In genomic region chr6:158018851-158019361, GRCh38 we compare ENCODE assay signal across 11 cellular contexts. TPM values are rescaled to one million over a fixed set of nuclear protein-coding genes. Genes with fewer than 3 reads are reported as not detected.
DNase-seq lines count a peak whose midpoint lies in the region; TF ChIP-seq lines count a peak whose summit lies in the region.
"Had no signal": no experiment of that assay in that cellular context is flagged by ENCODE, and none has a peak within 500 bp of the region (broad histone marks: within the 10 kb centered on the region; RNA-seq: fewer than 3 reads in every experiment).

No MANE protein-coding gene starts in this region.

- in situ Hi-C loops in mammary epithelial cell (cut with MboI; ENCODE audit: low sequenced_read_pairs in 2 of 2): no loop called here
- in situ Hi-C loops in brain microvascular endothelial cell (cut with HindIII; ENCODE audit: low pct_ligation_motif_present, low sequenced_read_pairs): no loop called here

- POLR2A ChIA-PET in MCF 10A (lab: Yijun Ruan, JAX): no interaction called here

- H4K20me1 ChIP-seq in mammary epithelial cell (ENCODE audit: insufficient read depth, low read length) (no peaks in the 10 kb centered on the region), hepatocyte (ENCODE audit: insufficient read depth, poor library complexity, severe bottlenecking) (no peaks in the 10 kb centered on the region)

- no peak for TF ChIP-seq CTCF in MCF 10A (IDR thresholded peaks at IDR 0.05; ENCODE audit: unreplicated experiment)
- TF ChIP-seq CTCF in mammary epithelial cell (conservative IDR thresholded peaks at IDR 0.05 in 1 of 2, IDR thresholded peaks at IDR 0.05 in 1 of 2; ENCODE audit: extremely low read depth in 1 of 2, insufficient read depth in 1 of 2, low read depth in 1 of 2, low read length in 2 of 2): no peak
- TF ChIP-seq CTCF in brain microvascular endothelial cell (IDR thresholded peaks at IDR 0.05; ENCODE audit: low read depth, low read length, missing control alignments): no peak
- TF ChIP-seq CTCF in hepatocyte (IDR thresholded peaks at IDR 0.05; ENCODE audit: poor library complexity): no peak
- TF ChIP-seq CTCF in tibial artery (IDR thresholded peaks at IDR 0.05): no peak

- H3K4me1 ChIP-seq in mammary epithelial cell (ENCODE audit: insufficient read depth, low read length) (no peaks in the 10 kb centered on the region), hepatocyte (ENCODE audit: insufficient read depth) (no peaks in the 10 kb centered on the region), tibial artery (peaks cover 0 to 22% (median 16%) of the 10 kb centered on the region in 4 donors)

- BruUV-seq in MCF 10A (replicated peaks; lab: Mats Ljungman, UMichigan): no TSS peak
- no TSS peak for BruUV-seq in mammary epithelial cell (replicated peaks; lab: Mats Ljungman, UMichigan)

- CTCF ChIA-PET in MCF 10A (lab: Yijun Ruan, JAX): interaction anchor here (0.7 kb wide), 1 partner anchor 41 kb away, joined by 3 read pairs; no protein-coding TSS in a partner anchor
- CTCF ChIA-PET in mammary epithelial cell (lab: Charles Lee; ENCODE audit: low non-redundant PET): no interaction called here

- 93% methylated on average over 14 of the region's 15 CpGs for WGBS in mammary epithelial cell (ENCODE audit: low coverage, missing lambda C conversion rate)
- WGBS in hepatocyte (ENCODE audit: low lambda C conversion rate, missing lambda C conversion rate): 89% methylated on average over 15 of the region's 15 CpGs

- no peak overlapping the region for H3K27ac Mint-ChIP-seq in MCF 10A (ENCODE audit: low read depth, unreplicated experiment)
- H3K27ac Mint-ChIP-seq: natural killer cell had no signal

- H3K9me2 ChIP-seq in hepatocyte (replicated peaks; ENCODE audit: insufficient read depth): no peaks in the 10 kb centered on the region

- DNase-seq in MCF 10A (ENCODE audit: unreplicated experiment): peak; percentile 49
- no peak for DNase-seq in mammary epithelial cell
- peak; percentile 77 for DNase-seq in brain microvascular endothelial cell
- no peak for DNase-seq in hepatocyte (ENCODE audit: low spot score)
- DNase-seq in tibial artery: peak in 1 of 2 donors; percentile 73
- DNase-seq in H7: no peak
- DNase-seq in mucosa of gallbladder (ENCODE audit: low spot score): no peak
- DNase-seq in activated CD4-positive, alpha-beta T cell treated with anti-CD3 and anti-CD28 coated beads, Interleukin-2, amount 50 U/mL, for 1 hour: no peak
- DNase-seq: natural killer cell; stimulated activated CD4-positive, alpha-beta T cell treated with anti-CD3 and anti-CD28 coated beads, Interleukin-2, amount 100 ng/mL, for 24 hours; T-helper 9 cell had no signal

- H3K36me3 Mint-ChIP-seq in MCF 10A (ENCODE audit: insufficient read depth, unreplicated experiment): peaks cover 17% of the 10 kb centered on the region
- H3K36me3 Mint-ChIP-seq: natural killer cell had no signal

- H3K36me3 ChIP-seq in mammary epithelial cell (ENCODE audit: insufficient read depth, low read length) (peaks cover 3% of the 10 kb centered on the region), brain microvascular endothelial cell (replicated peaks) (peaks cover 58% of the 10 kb centered on the region), hepatocyte (replicated peaks; ENCODE audit: insufficient read depth, low read depth) (no peaks in the 10 kb centered on the region), tibial artery (peaks cover 0 to 8% (median 6%) of the 10 kb centered on the region in 3 donors), H7 (replicated peaks; ENCODE audit: control insufficient read depth, insufficient read depth, low read length) (peaks cover 1% of the 10 kb centered on the region)

- H3K79me2 ChIP-seq in mammary epithelial cell (ENCODE audit: insufficient read depth, low read length) (peaks cover 45% of the 10 kb centered on the region), hepatocyte (peaks cover 27% of the 10 kb centered on the region)

- H3K9me3 Mint-ChIP-seq in MCF 10A (ENCODE audit: unreplicated experiment): no peaks in the 10 kb centered on the region
- H3K9me3 Mint-ChIP-seq: natural killer cell had no signal

- dilution Hi-C loops in mammary epithelial cell (cut with HindIII; ENCODE audit: low sequenced_read_pairs): loop anchor here (5.0 kb wide), 1 partner anchor 67 kb away; no protein-coding TSS in a partner anchor

- no peak overlapping the region for H3K4me2 ChIP-seq in mammary epithelial cell (ENCODE audit: insufficient read depth, low read depth, low read length)
- H3K4me2 ChIP-seq in hepatocyte: no peak overlapping the region

- H3K4me3 Mint-ChIP-seq in MCF 10A (ENCODE audit: unreplicated experiment): no peak overlapping the region
- H3K4me3 Mint-ChIP-seq: natural killer cell had no signal

- H3K27ac ChIP-seq in mammary epithelial cell (ENCODE audit: insufficient read depth, low read depth, low read length) (no peak overlapping the region), brain microvascular endothelial cell (peak overlapping the region; percentile 82), hepatocyte (peak overlapping the region; percentile 23), tibial artery (peak overlapping the region; percentile 67 to 80)

- no peak overlapping the region for H3K9ac ChIP-seq in mammary epithelial cell (ENCODE audit: insufficient read depth, low read length)

- no peak overlapping the region for H2AFZ ChIP-seq in mammary epithelial cell (ENCODE audit: low read depth, low read length)
- H2AFZ ChIP-seq in hepatocyte: no peak overlapping the region

- H3K4me1 Mint-ChIP-seq in MCF 10A (ENCODE audit: insufficient read depth, unreplicated experiment): no peaks in the 10 kb centered on the region

- H3K4me3 ChIP-seq in mammary epithelial cell (replicated peaks in 1 of 3; ENCODE audit: insufficient read depth in 1 of 3, low read depth in 2 of 3, low read length in 3 of 3) (no peak overlapping the region), brain microvascular endothelial cell (ENCODE audit: low read depth, low read length) (no peak overlapping the region), hepatocyte (no peak overlapping the region), tibial artery (no peak overlapping the region), H7 (ENCODE audit: insufficient read depth, low read depth, low read length) (no peak overlapping the region)

- H3K27me3 ChIP-seq in mammary epithelial cell (ENCODE audit: insufficient read depth, low read length) (no peaks in the 10 kb centered on the region), brain microvascular endothelial cell (replicated peaks) (no peaks in the 10 kb centered on the region), hepatocyte (no peaks in the 10 kb centered on the region), tibial artery (no peaks in the 10 kb centered on the region), H7 (ENCODE audit: control insufficient read depth, insufficient read depth, low read length) (no peaks in the 10 kb centered on the region)

- H3K27me3 Mint-ChIP-seq in MCF 10A (ENCODE audit: insufficient read depth, unreplicated experiment): no peaks in the 10 kb centered on the region

- intact Hi-C loops in MCF 10A (cut with micrococcal nuclease): no loop called here
- intact Hi-C loops in mammary epithelial cell (cut with micrococcal nuclease): no loop called here
- intact Hi-C loops in tibial artery (cut with DNase I; ENCODE audit: low total_unique reads): no loop called here

- H3K9me3 ChIP-seq in mammary epithelial cell (replicated peaks; ENCODE audit: insufficient read depth, low read length) (no peaks in the 10 kb centered on the region), hepatocyte (ENCODE audit: low read depth) (no peaks in the 10 kb centered on the region), tibial artery (no peaks in the 10 kb centered on the region)

RNA-seq across cellular contexts. Expression of gene SYNJ2, which starts 37.2 kb away (rescaled TPM):
- total RNA-seq in MCF 10A (2022) (8.9 and 10.3 TPM in 2 replicates), mammary epithelial cell (10 to 100 TPM; 16.0 to 26.6 TPM), hepatocyte (15.4 and 15.6 TPM in 2 replicates), mucosa of gallbladder (26.8 TPM)
- polyA plus RNA-seq in mammary epithelial cell (17.0 TPM), hepatocyte (16.5 and 21.4 TPM in 2 replicates)
- polyA minus RNA-seq in mammary epithelial cell: 66.3 TPM
- 10.7 and 15.0 TPM in 2 replicates for total RNA-seq in H7 (2014; rRNA removed; shearing (Covaris generic))

Comparison
In these comparisons a context has a peak if more than half of its experiments do, and no peak if none do; other contexts are left out.
1. DNase-seq: peak in MCF 10A (single experiment) and brain microvascular endothelial cell (single experiment); none in mammary epithelial cell (single experiment), hepatocyte (single experiment), H7 (single experiment), mucosa of gallbladder (single experiment) and activated CD4-positive, alpha-beta T cell treated with anti-CD3 and anti-CD28 coated beads, Interleukin-2, amount 50 U/mL, for 1 hour (single experiment).